21 cellular contexts compared by ENCODE assay signal in genomic region chr4:56671860-56672259, GRCh38. TPM values are rescaled to one million over a fixed set of nuclear protein-coding genes. Genes with fewer than 3 reads are reported as not detected.
DNase-seq lines count a peak whose midpoint lies in the region; ATAC-seq, FAIRE-seq and TF ChIP-seq lines count a peak whose summit lies in the region.
"Had no signal": no experiment of that assay in that cellular context is flagged by ENCODE, and none has a peak within 500 bp of the region (broad histone marks: within the 10 kb centered on the region; RNA-seq: fewer than 3 reads in every experiment).

No MANE protein-coding gene starts in this region.

- no peak for DNase-seq in A549 (ENCODE audit: low read depth in 1 of 2, low spot score in 1 of 2)
- peak; percentile 4 for DNase-seq in HT-29 (ENCODE audit: low spot score)
- peak; percentile 80 for DNase-seq in amniotic epithelial cell (ENCODE audit: low read depth)
- DNase-seq in fibroblast of villous mesenchyme (ENCODE audit: low read depth): peak; percentile 44
- DNase-seq in SK-N-DZ (ENCODE audit: low spot score): no peak
- DNase-seq in NCI-H345 (lab: John Stamatoyannopoulos, UW): no peak
- no peak for DNase-seq in ecto neural progenitor cell (ENCODE audit: low spot score)
- no peak for DNase-seq in DMS53 treated with DMSO at 0.1 percent for 48 hours (lab: John Stamatoyannopoulos, UW; ENCODE audit: unreplicated experiment)
- DNase-seq: ACHN; CD4-positive, CD25-positive, alpha-beta regulatory T cell; DND-41; GDM1; NCI-H1092 treated with DMSO at 0.1 percent for 48 hours; NCI-H1930; NCI-H2171 treated with DMSO at 0.1 percent for 48 hours; NCI-H510A; NCI-H82; SHP77 treated with DMSO at 0.1 percent for 48 hours had no signal

- peak overlapping the region; percentile 26; the same call in 1 of the 3 replicates for H3K4me2 ChIP-seq in A549

- H3K9me3 ChIP-seq in A549: no peaks in the 10 kb centered on the region

- CTCF ChIA-PET in A549 (lab: Yijun Ruan, JAX): no interaction called here

- POLR2A ChIA-PET in A549 (lab: Yijun Ruan, JAX): no interaction called here

- H3K4me3 ChIP-seq in A549: no peak overlapping the region
- H3K4me3 ChIP-seq in fibroblast of villous mesenchyme (ENCODE audit: low read depth, low read length): no peak overlapping the region

- no peak overlapping the region for H3K27ac ChIP-seq in A549

- no peak for TF ChIP-seq RAD21 in A549 (conservative IDR thresholded peaks at IDR 0.05 in 1 of 2, IDR thresholded peaks at IDR 0.05 in 1 of 2)

- TF ChIP-seq CTCF in A549 (IDR thresholded peaks at IDR 0.05) (no peak), fibroblast of villous mesenchyme (IDR thresholded peaks at IDR 0.05; ENCODE audit: insufficient read depth, low read depth, low read length) (no peak)

- no peak for TF ChIP-seq EP300 in A549 (IDR thresholded peaks at IDR 0.05)

- peaks cover 5% of the 10 kb centered on the region; the same call in 1 of the 3 replicates for H3K4me1 ChIP-seq in A549

- no peak for FAIRE-seq in A549 (lab: Jason Lieb, UNC)
- FAIRE-seq: GM12892, H1 had no signal

- no peak for ATAC-seq in A549
- ATAC-seq: Panc1 had no signal

- TF ChIP-seq POLR2A in A549 (IDR thresholded peaks at IDR 0.05; ENCODE audit: low read length): no peak

- 11% methylated on average over 2 of the region's 2 CpGs for WGBS in A549 (ENCODE audit: missing lambda C conversion rate)

TF ChIP-seq in A549, 52 proteins besides CTCF, POLR2A, EP300 and RAD21:
- peak; percentile 16 to 39; a peak in 2 of 4 replicates for TF ChIP-seq CEBPB (IDR thresholded peaks at IDR 0.05)
- TF ChIP-seq KDM1A (IDR thresholded peaks at IDR 0.05; ENCODE audit: low read depth): no peak
- no peak for TF ChIP-seq NFE2L2 (conservative IDR thresholded peaks at IDR 0.05; ENCODE audit: low read length)
- TF ChIP-seq SREBF2 (IDR thresholded peaks at IDR 0.05): no peak
- no peak for TF ChIP-seq EHF (CRISPR knock-in tag; IDR thresholded peaks at IDR 0.05)
- no peak for TF ChIP-seq EHMT2 (IDR thresholded peaks at IDR 0.05; ENCODE audit: low read depth)
- TF ChIP-seq ZSCAN20 (CRISPR knock-in tag; IDR thresholded peaks at IDR 0.05): no peak

RNA-seq across cellular contexts. Expression of gene HOPX, which starts 9.2 kb away (rescaled TPM):
- polyA plus RNA-seq in A549 (2011; rRNA removed) (not detected in 2 replicates), A549 (2017; fragmentation: RNase III; extraction: RNeasy Plus Mini Kit Qiagen cat#74134 plus additional on column Dnase treatment) (not detected in 3 replicates)
- polyA plus RNA-seq in A549 (2012; cell fraction: cytosol; rRNA removed): not detected in 2 replicates
- polyA plus RNA-seq in A549 (2012; cell fraction: nucleus; rRNA removed): not detected in 2 replicates
- polyA minus RNA-seq in A549 (2011; rRNA and poly(A)+ RNA removed): not detected in 2 replicates
- 3.0 TPM in 2 replicates for total RNA-seq in HT-29 (2014; rRNA removed; shearing (Covaris generic))
- total RNA-seq in fibroblast of villous mesenchyme: under 0.01 and 0.97 TPM in 2 replicates
- polyA plus RNA-seq in SK-N-DZ (2014; cell fraction: cytosol; rRNA removed): not detected in 2 replicates
- not detected in 2 replicates for polyA plus RNA-seq in SK-N-DZ (2014; cell fraction: nucleus; rRNA removed)
- total RNA-seq: H1 had no signal
- polyA plus RNA-seq: H1 had no signal

Comparison
In these comparisons a context has a peak if more than half of its experiments do, and no peak if none do; other contexts are left out.
1. DNase-seq: peak in HT-29 (single experiment), amniotic epithelial cell (single experiment) and fibroblast of villous mesenchyme (single experiment); none in A549 (0 of 2), SK-N-DZ (single experiment), NCI-H345 (single experiment), ecto neural progenitor cell (single experiment) and DMS53 treated with DMSO at 0.1 percent for 48 hours (single experiment).